Comparison of ENCODE assay signal across 8 cellular contexts in the genomic region with DNA sequence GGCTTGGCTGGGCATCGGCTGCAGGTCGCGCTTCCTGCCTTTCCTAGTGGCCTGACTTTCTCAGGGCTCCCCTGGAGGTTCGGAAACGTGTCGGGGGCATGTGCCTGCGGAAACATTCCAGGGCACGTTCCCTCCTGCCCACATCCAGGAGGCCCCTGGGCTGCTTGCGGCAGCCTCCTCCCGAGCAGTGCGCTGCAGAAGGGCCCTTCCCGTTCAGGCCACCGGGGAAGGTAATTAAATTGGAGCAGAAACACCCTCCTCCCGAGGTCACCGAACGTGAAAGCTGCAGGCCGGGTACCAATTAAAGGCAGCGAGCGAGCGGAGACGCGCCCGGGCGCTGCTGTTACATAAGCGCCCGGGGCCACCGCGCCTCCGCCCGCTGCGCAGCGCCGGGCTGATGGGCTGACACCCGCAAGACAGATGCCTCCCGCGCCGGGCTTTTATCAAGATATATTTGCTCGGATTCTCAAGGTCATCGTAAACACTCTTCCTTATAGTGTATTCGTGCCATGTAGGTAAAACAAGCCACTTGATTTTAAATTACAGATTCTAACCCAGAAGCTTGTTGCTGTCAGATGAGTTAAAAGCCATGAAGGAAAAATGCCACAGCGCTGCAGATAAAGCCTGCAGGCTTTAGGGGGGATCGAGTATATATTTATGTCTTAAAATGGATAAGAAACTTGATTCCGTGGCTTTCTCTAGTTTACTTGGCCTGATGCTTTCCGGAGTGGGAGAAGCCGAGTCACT. TPM values are rescaled to one million over a fixed set of nuclear protein-coding genes. Genes with fewer than 3 reads are reported as not detected.
A peak's percentile ranks its signal among the peaks of the same experiment; 100 is the strongest.
DNase-seq lines count a peak whose midpoint lies in the region; ATAC-seq and TF ChIP-seq lines count a peak whose summit lies in the region.

No MANE protein-coding gene starts in this region.

- H3K36me3 ChIP-seq in right lobe of liver = no peaks in the 10 kb centered on the region
- no peaks in the 10 kb centered on the region for H3K36me3 ChIP-seq in thoracic aorta

- intact Hi-C loops in right lobe of liver (cut with DNase I) = no loop called here

- H3K4me3 ChIP-seq in right lobe of liver (peak overlapping the region in 1 of 3 donors; percentile 22), thoracic aorta (peak overlapping the region; percentile 77)

- DNase-seq in COLO668 (lab: John Stamatoyannopoulos, UW; ENCODE audit: unreplicated experiment) (peak; percentile 53), NCI-H2171 treated with DMSO at 0.1 percent for 48 hours (lab: John Stamatoyannopoulos, UW) (peak; percentile 46), ecto neural progenitor cell (ENCODE audit: low spot score) (peak; percentile 77), right lobe of liver (peak in 1 of 3 donors; percentile 46), thoracic aorta (ENCODE audit: low spot score) (no peak)
- no peak for DNase-seq in activated CD8-positive, alpha-beta memory T cell treated with anti-CD3 and anti-CD28 coated beads, Interleukin-2, amount 50 U/mL, for 48 hours

- H3K4me1 ChIP-seq in right lobe of liver (peaks cover 0 to 5% (median 0%) of the 10 kb centered on the region in 4 donors), thoracic aorta (ENCODE audit: control insufficient read depth in 1 of 2, low read depth in 2 of 2) (peaks cover 0 to 10% of the 10 kb centered on the region in 2 donors)

- H3K9me3 ChIP-seq in right lobe of liver = no peaks in the 10 kb centered on the region
- no peaks in the 10 kb centered on the region for H3K9me3 ChIP-seq in thoracic aorta

- WGBS in right lobe of liver (ENCODE audit: insufficient coverage, low coverage, low lambda C conversion rate, missing lambda C conversion rate) = 12% methylated on average over 17 of the region's 45 CpGs

- peaks cover 0 to 6% of the 10 kb centered on the region in 2 donors for H3K27me3 ChIP-seq in right lobe of liver
- no peaks in the 10 kb centered on the region for H3K27me3 ChIP-seq in thoracic aorta (replicated peaks; ENCODE audit: insufficient read depth)

- no peak for TF ChIP-seq POLR2A in right lobe of liver (IDR thresholded peaks at IDR 0.05)

- ATAC-seq in right lobe of liver (peak; percentile 57 to 63 (median 60)), thoracic aorta (ENCODE audit: insufficient number of reproducible peaks, low FRiP score, low read depth) (no peak), HG03095 (IDR thresholded peaks at IDR 0.05; ENCODE audit: unreplicated experiment) (no peak), GM18520 (IDR thresholded peaks at IDR 0.05; ENCODE audit: unreplicated experiment) (no peak)

- no peak for TF ChIP-seq CTCF in right lobe of liver (IDR thresholded peaks at IDR 0.05)
- no peak for TF ChIP-seq CTCF in thoracic aorta (IDR thresholded peaks at IDR 0.05)

- H3K27ac ChIP-seq in right lobe of liver = no peak overlapping the region
- H3K27ac ChIP-seq in thoracic aorta = peak overlapping the region in 1 of 2 donors; percentile 9

RNA-seq across cellular contexts. Expression of a gene that starts 31.4 kb away (rescaled TPM):
- total RNA-seq in right lobe of liver (1 to 10 TPM in 1 of 6 experiments, under 1 TPM in 5; 0.18 to 1.2 (median 0.54) TPM), thoracic aorta (10 to 100 TPM; 36.7 to 50.9 TPM)

Comparison
In these comparisons a context has a peak if more than half of its experiments do, and no peak if none do; other contexts are left out.
1. DNase-seq: peak in COLO668 (single experiment), NCI-H2171 treated with DMSO at 0.1 percent for 48 hours (single experiment) and ecto neural progenitor cell (single experiment); none in thoracic aorta (single experiment) and activated CD8-positive, alpha-beta memory T cell treated with anti-CD3 and anti-CD28 coated beads, Interleukin-2, amount 50 U/mL, for 48 hours (single experiment).
2. ATAC-seq: peak in right lobe of liver (4 of 4); none in thoracic aorta (single experiment), HG03095 (single experiment) and GM18520 (single experiment).
3. RNA of a gene that starts 31.4 kb away (total RNA-seq): 36.7 to 50.9 TPM in thoracic aorta; 0.18 to 1.2 TPM in right lobe of liver; every median in the first group is over 10 times any median in the second.